21 cellular contexts compared by ENCODE assay signal in the genomic region with DNA sequence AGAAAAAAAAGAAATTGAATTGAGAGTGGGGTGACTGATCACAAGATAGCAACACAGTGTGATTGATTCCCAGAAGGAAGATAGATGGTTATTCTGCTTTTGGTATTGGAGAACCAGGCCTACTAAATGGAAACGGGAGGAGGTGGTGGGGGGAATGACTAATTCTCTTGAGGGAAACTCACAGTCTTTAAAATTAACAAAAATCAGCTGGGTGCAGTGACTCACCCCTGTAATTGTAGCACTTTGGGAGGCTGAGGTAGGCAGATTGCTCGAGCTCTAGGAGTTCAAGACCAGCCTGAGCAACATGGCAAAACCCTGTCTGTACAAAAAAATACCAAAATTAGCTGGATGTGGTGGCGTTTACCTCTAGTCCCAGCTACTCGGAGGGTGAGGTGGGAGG.
A peak's percentile ranks its signal among the peaks of the same experiment; 100 is the strongest.
DNase-seq lines count a peak whose midpoint lies in the region; ATAC-seq and TF ChIP-seq lines count a peak whose summit lies in the region.
"Had no signal": no experiment of that assay in that cellular context is flagged by ENCODE, and none has a peak within 500 bp of the region (broad histone marks: within the 10 kb centered on the region; RNA-seq: fewer than 3 reads in every experiment).

No MANE protein-coding gene starts in this region.

- no peaks in the 10 kb centered on the region for H3K36me3 ChIP-seq in mammary epithelial cell (ENCODE audit: insufficient read depth, low read length)
- H3K36me3 ChIP-seq: heart right ventricle, spleen, transverse colon had no signal

- CTCF ChIA-PET in mammary epithelial cell (lab: Charles Lee; ENCODE audit: low non-redundant PET): no interaction called here

- BruUV-seq in mammary epithelial cell (replicated peaks; lab: Mats Ljungman, UMichigan): no TSS peak

- ATAC-seq in GM19463 (IDR thresholded peaks at IDR 0.05; ENCODE audit: unreplicated experiment): no peak
- ATAC-seq: HCT116, heart right ventricle, natural killer cell, WTC11 had no signal

- H3K9ac ChIP-seq in mammary epithelial cell (ENCODE audit: insufficient read depth, low read length): no peak overlapping the region

- dilution Hi-C loops in mammary epithelial cell (cut with HindIII; ENCODE audit: low sequenced_read_pairs): no loop called here

- intact Hi-C loops in mammary epithelial cell (cut with micrococcal nuclease) (no loop called here), lower leg skin (cut with DNase I; ENCODE audit: low total_unique reads) (no loop called here)

- WGBS in mammary epithelial cell (ENCODE audit: low coverage, missing lambda C conversion rate): 47% methylated on average over 4 of the region's 4 CpGs
- 54 to 80% methylated on average over 4 of the region's 4 CpGs for WGBS in lower leg skin, 2 donors

- peak; percentile 5 for DNase-seq in stimulated activated CD4-positive, alpha-beta T cell treated with anti-CD3 and anti-CD28 coated beads, Interleukin-15, amount 100 ng/mL, for 24 hours
- no peak for DNase-seq in stimulated activated CD4-positive, alpha-beta T cell treated with anti-CD3 and anti-CD28 coated beads, Interleukin-4, amount 100 ng/mL, for 4 hours
- DNase-seq in LHCN-M2 (ENCODE audit: low read depth): peak; percentile 29
- DNase-seq in mammary epithelial cell: peak; percentile 1
- DNase-seq in lower leg skin (ENCODE audit: low spot score in 2 of 2): no peak
- no peak for DNase-seq in GM13976 (ENCODE audit: low spot score)
- DNase-seq in cerebellar nuclear complex (lab: John Stamatoyannopoulos, UW): no peak
- DNase-seq: activated CD4-positive, alpha-beta memory T cell treated with anti-CD3 and anti-CD28 coated beads, Interleukin-2, amount 10 ng/mL, durations not matched to agents 7 days and 5 days; heart right ventricle; midbrain; natural killer cell; NCI-H1436; NCI-H2107; NCI-H524; RPMI8226; spleen; transverse colon had no signal

- no peak for TF ChIP-seq CTCF in mammary epithelial cell (conservative IDR thresholded peaks at IDR 0.05 in 1 of 2, IDR thresholded peaks at IDR 0.05 in 1 of 2; ENCODE audit: extremely low read depth in 1 of 2, insufficient read depth in 1 of 2, low read depth in 1 of 2, low read length in 2 of 2)
- no peak for TF ChIP-seq CTCF in lower leg skin (IDR thresholded peaks at IDR 0.05)
- no peak for TF ChIP-seq CTCF in GM13976 (IDR thresholded peaks at IDR 0.05; ENCODE audit: borderline replicate concordance, control extremely low read depth, extremely low read depth, insufficient read depth, missing control alignments)

- in situ Hi-C loops in mammary epithelial cell (cut with MboI; ENCODE audit: low sequenced_read_pairs in 2 of 2) (no loop called here), GM13976 (cut with MboI; ENCODE audit: low sequenced_read_pairs, unreplicated experiment) (no loop called here)

- TF ChIP-seq POLR2A in lower leg skin (IDR thresholded peaks at IDR 0.05): no peak

- no peak overlapping the region for H3K4me2 ChIP-seq in mammary epithelial cell (ENCODE audit: insufficient read depth, low read depth, low read length)

- no peaks in the 10 kb centered on the region for H3K4me1 ChIP-seq in mammary epithelial cell (ENCODE audit: insufficient read depth, low read length)
- H3K4me1 ChIP-seq: heart right ventricle, spleen, transverse colon had no signal

- H3K9me3 ChIP-seq in mammary epithelial cell (replicated peaks; ENCODE audit: insufficient read depth, low read length): no peaks in the 10 kb centered on the region
- H3K9me3 ChIP-seq: transverse colon had no signal

- no peaks in the 10 kb centered on the region for H3K79me2 ChIP-seq in mammary epithelial cell (ENCODE audit: insufficient read depth, low read length)

- H3K27ac ChIP-seq in mammary epithelial cell (ENCODE audit: insufficient read depth, low read depth, low read length): no peak overlapping the region
- H3K27ac ChIP-seq: heart right ventricle, SK-N-MC, spleen, transverse colon had no signal

- H3K27me3 ChIP-seq in mammary epithelial cell (ENCODE audit: insufficient read depth, low read length): no peaks in the 10 kb centered on the region
- H3K27me3 ChIP-seq: heart right ventricle, spleen, transverse colon had no signal

- H3K4me3 ChIP-seq in mammary epithelial cell (replicated peaks in 1 of 3; ENCODE audit: insufficient read depth in 1 of 3, low read depth in 2 of 3, low read length in 3 of 3) (no peak overlapping the region), lower leg skin (ENCODE audit: low read depth, poor library complexity, severe bottlenecking) (no peak overlapping the region)
- H3K4me3 ChIP-seq: heart right ventricle, SK-N-MC, spleen, transverse colon had no signal

- H2AFZ ChIP-seq in mammary epithelial cell (ENCODE audit: low read depth, low read length): no peak overlapping the region

- H4K20me1 ChIP-seq in mammary epithelial cell (ENCODE audit: insufficient read depth, low read length): no peaks in the 10 kb centered on the region

Comparison
In these comparisons a context has a peak if more than half of its experiments do, and no peak if none do; other contexts are left out.
1. DNase-seq: peak in stimulated activated CD4-positive, alpha-beta T cell treated with anti-CD3 and anti-CD28 coated beads, Interleukin-15, amount 100 ng/mL, for 24 hours (single experiment), LHCN-M2 (single experiment) and mammary epithelial cell (single experiment); none in stimulated activated CD4-positive, alpha-beta T cell treated with anti-CD3 and anti-CD28 coated beads, Interleukin-4, amount 100 ng/mL, for 4 hours (0 of 2), lower leg skin (0 of 2), GM13976 (single experiment) and cerebellar nuclear complex (0 of 2).